Comparison of ENCODE assay signal across 1 cellular context in genomic region chr22:39185601-39186012, GRCh38.
TF ChIP-seq lines count a peak whose summit lies in the region.

No MANE protein-coding gene starts in this region.

TF ChIP-seq in K562, 482 proteins besides CTCF, POLR2A, EP300 and RAD21 (continued from another document):
- TF ChIP-seq ZBTB40 (IDR thresholded peaks at IDR 0.05) (no peak), ZBTB40 (CRISPR knock-in tag; IDR thresholded peaks at IDR 0.05) (no peak)
- TF ChIP-seq, protein P1, sequence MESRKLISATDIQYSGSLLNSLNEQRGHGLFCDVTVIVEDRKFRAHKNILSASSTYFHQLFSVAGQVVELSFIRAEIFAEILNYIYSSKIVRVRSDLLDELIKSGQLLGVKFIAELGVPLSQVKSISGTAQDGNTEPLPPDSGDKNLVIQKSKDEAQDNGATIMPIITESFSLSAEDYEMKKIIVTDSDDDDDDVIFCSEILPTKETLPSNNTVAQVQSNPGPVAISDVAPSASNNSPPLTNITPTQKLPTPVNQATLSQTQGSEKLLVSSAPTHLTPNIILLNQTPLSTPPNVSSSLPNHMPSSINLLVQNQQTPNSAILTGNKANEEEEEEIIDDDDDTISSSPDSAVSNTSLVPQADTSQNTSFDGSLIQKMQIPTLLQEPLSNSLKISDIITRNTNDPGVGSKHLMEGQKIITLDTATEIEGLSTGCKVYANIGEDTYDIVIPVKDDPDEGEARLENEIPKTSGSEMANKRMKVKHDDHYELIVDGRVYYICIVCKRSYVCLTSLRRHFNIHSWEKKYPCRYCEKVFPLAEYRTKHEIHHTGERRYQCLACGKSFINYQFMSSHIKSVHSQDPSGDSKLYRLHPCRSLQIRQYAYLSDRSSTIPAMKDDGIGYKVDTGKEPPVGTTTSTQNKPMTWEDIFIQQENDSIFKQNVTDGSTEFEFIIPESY (CRISPR knock-in tag; IDR thresholded peaks at IDR 0.05): peak; percentile 77; the same call in 1 of the 2 replicates
